14 cellular contexts compared by ENCODE assay signal in genomic region chr1:179663810-179664209, GRCh38.
DNase-seq lines count a peak whose midpoint lies in the region; ATAC-seq and TF ChIP-seq lines count a peak whose summit lies in the region.
"Had no signal": no experiment of that assay in that cellular context is flagged by ENCODE, and none has a peak within 500 bp of the region (broad histone marks: within the 10 kb centered on the region; RNA-seq: fewer than 3 reads in every experiment).

No MANE protein-coding gene starts in this region.

- no peaks in the 10 kb centered on the region for H3K9me3 ChIP-seq in GM23248 (ENCODE audit: low read depth)
- no peaks in the 10 kb centered on the region for H3K9me3 ChIP-seq in body of pancreas

- H3K27ac ChIP-seq in GM23248 (no peak overlapping the region), body of pancreas (no peak overlapping the region), foreskin keratinocyte (no peak overlapping the region)
- H3K27ac ChIP-seq: BLaER1 treated with 17β-estradiol and CSF1 and Interleukin-3, amounts not matched to agents 10 nM and 100 nM had no signal

- H3F3A ChIP-seq in GM23248 (ENCODE audit: insufficient read depth) = no peaks in the 10 kb centered on the region

- intact Hi-C loops in body of pancreas (cut with DNase I) = no loop called here

- DNase-seq in GM23248 (peak; percentile 2), dermis microvascular lymphatic vessel endothelial cell (ENCODE audit: low read depth in 2 of 2) (peak; percentile 84 to 97), inferior parietal cortex (ENCODE audit: extremely low spot score) (peak; percentile 6), body of pancreas (no peak), foreskin keratinocyte (no peak)
- DNase-seq: 8988T; Calu3; CD8-positive, alpha-beta T cell; DMS79 treated with DMSO at 0.1 percent for 48 hours; GF-D8; HCEC 1CT had no signal

- no peak overlapping the region for H2AFZ ChIP-seq in GM23248

- no peaks in the 10 kb centered on the region for H3K9me2 ChIP-seq in GM23248 (ENCODE audit: insufficient read depth)

- 23 to 25% methylated on average over 3 of the region's 3 CpGs for WGBS in GM23248 (ENCODE audit: low coverage in 1 of 2, low lambda C conversion rate in 2 of 2, missing lambda C conversion rate in 2 of 2), 2 experiments
- 66 to 69% methylated on average over 3 of the region's 3 CpGs for WGBS in body of pancreas, 2 donors

- no peaks in the 10 kb centered on the region for H3K4me1 ChIP-seq in GM23248 (ENCODE audit: insufficient read depth)
- no peaks in the 10 kb centered on the region for H3K4me1 ChIP-seq in body of pancreas
- H3K4me1 ChIP-seq in foreskin keratinocyte = peaks cover 4% of the 10 kb centered on the region

- no peak for TF ChIP-seq CTCF in body of pancreas (IDR thresholded peaks at IDR 0.05)
- TF ChIP-seq CTCF in foreskin keratinocyte (conservative IDR thresholded peaks at IDR 0.05) = no peak

- in situ Hi-C loops in GM23248 (cut with MboI) = no loop called here

- no peaks in the 10 kb centered on the region for H3K79me2 ChIP-seq in GM23248 (ENCODE audit: insufficient read depth)

- ATAC-seq in GM21381 (IDR thresholded peaks at IDR 0.05; ENCODE audit: unreplicated experiment) (no peak), body of pancreas (no peak), GM18517 (IDR thresholded peaks at IDR 0.05; ENCODE audit: unreplicated experiment) (no peak), foreskin keratinocyte (no peak)
- ATAC-seq: CD8-positive, alpha-beta T cell had no signal

- no peak overlapping the region for H3K4me3 ChIP-seq in GM23248
- no peak overlapping the region for H3K4me3 ChIP-seq in body of pancreas
- H3K4me3 ChIP-seq: BLaER1 treated with 17β-estradiol and CSF1 and Interleukin-3, amounts not matched to agents 10 nM and 100 nM had no signal

- TF ChIP-seq POLR2A in body of pancreas (IDR thresholded peaks at IDR 0.05) = no peak

- H4K20me1 ChIP-seq in GM23248 (ENCODE audit: insufficient read depth) = no peaks in the 10 kb centered on the region
- H4K20me1 ChIP-seq: BLaER1 treated with 17β-estradiol and CSF1 and Interleukin-3, amounts not matched to agents 10 nM and 100 nM had no signal

- H3K27me3 ChIP-seq in GM23248 (replicated peaks; ENCODE audit: insufficient read depth) = no peaks in the 10 kb centered on the region
- H3K27me3 ChIP-seq in body of pancreas = no peaks in the 10 kb centered on the region
- H3K27me3 ChIP-seq in foreskin keratinocyte = no peaks in the 10 kb centered on the region
- H3K27me3 ChIP-seq: BLaER1 treated with 17β-estradiol and CSF1 and Interleukin-3, amounts not matched to agents 10 nM and 100 nM had no signal

- H3K36me3 ChIP-seq in GM23248 (ENCODE audit: low read depth) (no peaks in the 10 kb centered on the region), body of pancreas (replicated peaks in 1 of 2; ENCODE audit: insufficient read depth in 1 of 2, low read depth in 2 of 2) (no peaks in the 10 kb centered on the region)
- H3K36me3 ChIP-seq: BLaER1 treated with 17β-estradiol and CSF1 and Interleukin-3, amounts not matched to agents 10 nM and 100 nM had no signal

- H3K9ac ChIP-seq in GM23248 = no peak overlapping the region
- H3K9ac ChIP-seq: BLaER1 treated with 17β-estradiol and CSF1 and Interleukin-3, amounts not matched to agents 10 nM and 100 nM had no signal

- no peak overlapping the region for H3K4me2 ChIP-seq in GM23248 (ENCODE audit: unreplicated experiment)
- H3K4me2 ChIP-seq: BLaER1 treated with 17β-estradiol and CSF1 and Interleukin-3, amounts not matched to agents 10 nM and 100 nM had no signal

Comparison
In these comparisons a context has a peak if more than half of its experiments do, and no peak if none do; other contexts are left out.
1. DNase-seq: peak in GM23248 (single experiment), dermis microvascular lymphatic vessel endothelial cell (2 of 2) and inferior parietal cortex (single experiment); none in body of pancreas (0 of 4) and foreskin keratinocyte (0 of 2).